Comparison of ENCODE assay signal across 22 cellular contexts in the genomic region with DNA sequence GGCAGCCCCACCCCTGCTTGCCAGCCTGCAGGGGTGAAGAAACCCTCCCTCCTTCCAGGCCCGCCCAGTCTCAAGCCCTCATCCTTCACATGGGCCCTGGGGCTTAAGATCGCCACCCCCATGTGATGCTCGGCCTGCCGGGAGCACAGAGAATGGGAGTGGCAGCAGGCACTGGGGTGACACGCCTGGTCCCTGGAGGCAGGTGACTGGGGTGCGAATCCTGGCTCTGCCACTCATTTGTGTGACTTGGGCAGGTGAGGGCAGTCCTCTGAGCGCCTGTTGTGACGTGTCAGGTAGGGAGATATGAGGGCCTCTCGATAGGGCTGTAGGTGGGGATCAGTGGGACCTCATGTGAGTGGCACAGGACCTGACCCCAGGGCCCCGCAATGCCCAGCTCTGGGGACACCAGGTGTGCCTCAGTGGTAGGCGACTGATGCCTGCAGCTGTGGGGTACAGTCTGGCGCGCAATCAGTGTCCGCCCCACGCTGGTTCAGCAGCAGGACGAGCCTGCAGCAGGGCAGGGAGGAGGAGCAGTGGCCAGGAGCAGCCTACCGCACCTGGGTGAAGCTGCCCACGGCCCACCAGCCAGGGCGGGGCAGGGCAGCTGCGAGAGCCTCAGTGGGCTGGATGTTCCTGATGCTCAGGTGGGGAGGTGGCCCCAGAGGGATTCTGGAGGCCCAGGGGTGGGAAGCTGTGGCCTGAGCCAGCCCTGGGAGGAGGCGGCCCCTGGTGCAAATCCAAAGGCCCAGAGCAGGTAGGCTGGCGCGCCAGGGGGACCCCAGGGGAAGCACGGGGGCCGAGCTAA. TPM values are rescaled to one million over a fixed set of nuclear protein-coding genes. Genes with fewer than 3 reads are reported as not detected.
DNase-seq lines count a peak whose midpoint lies in the region; ATAC-seq, FAIRE-seq and TF ChIP-seq lines count a peak whose summit lies in the region.
"Had no signal": no experiment of that assay in that cellular context is flagged by ENCODE, and none has a peak within 500 bp of the region (broad histone marks: within the 10 kb centered on the region; RNA-seq: fewer than 3 reads in every experiment).

No MANE protein-coding gene starts in this region.

- H2BK120ac ChIP-seq in neuronal stem cell (ENCODE audit: low read depth, low read length) = no peak overlapping the region

- peak overlapping the region; percentile 84 for H2BK12ac ChIP-seq in neuronal stem cell (ENCODE audit: low read length)

- no peak overlapping the region for H4K91ac ChIP-seq in neuronal stem cell (ENCODE audit: low read depth, low read length, poor library complexity)

- peak overlapping the region; percentile 63 for H2AK5ac ChIP-seq in neuronal stem cell (ENCODE audit: low read depth, low read length)

- H2AFZ ChIP-seq in neuronal stem cell (ENCODE audit: low read length) = no peak overlapping the region

- H3K27ac ChIP-seq in heart left ventricle = no peak overlapping the region
- no peak overlapping the region for H3K27ac ChIP-seq in adrenal gland
- H3K27ac ChIP-seq in neuronal stem cell (replicated peaks; ENCODE audit: low read length) = no peak overlapping the region
- H3K27ac ChIP-seq: right atrium auricular region, vagina had no signal

- H3K36me3 ChIP-seq in heart left ventricle = no peaks in the 10 kb centered on the region
- H3K36me3 ChIP-seq in adrenal gland (replicated peaks in 1 of 2) = no peaks in the 10 kb centered on the region
- peaks cover 0 to 2% of the 10 kb centered on the region in 2 donors for H3K36me3 ChIP-seq in neuronal stem cell (replicated peaks in 1 of 2; ENCODE audit: control insufficient read depth in 2 of 2, insufficient read depth in 2 of 2, low read length in 2 of 2)
- H3K36me3 ChIP-seq: MG63, right atrium auricular region, vagina had no signal

- ATAC-seq in left ventricle myocardium superior (no peak), heart left ventricle (no peak), GM21825 (IDR thresholded peaks at IDR 0.05; ENCODE audit: unreplicated experiment) (no peak)
- ATAC-seq: activated CD4-positive, alpha-beta T cell treated with anti-CD3 and anti-CD28 coated beads for 36 hours; K562; T-cell had no signal

- peak overlapping the region; percentile 89 for H3K23ac ChIP-seq in neuronal stem cell (ENCODE audit: low read depth, low read length, poor library complexity)

- TF ChIP-seq POLR2A in heart left ventricle (IDR thresholded peaks at IDR 0.05) (no peak), adrenal gland (IDR thresholded peaks at IDR 0.05) (no peak)

- H2BK15ac ChIP-seq in neuronal stem cell (ENCODE audit: low read length) = no peak overlapping the region

- H3K14ac ChIP-seq in neuronal stem cell (ENCODE audit: low read length) = peak overlapping the region; percentile 38

- peak overlapping the region; percentile 75 for H2BK5ac ChIP-seq in neuronal stem cell (ENCODE audit: low read length)

- no peak overlapping the region for H3K4me3 ChIP-seq in heart left ventricle
- no peak overlapping the region for H3K4me3 ChIP-seq in adrenal gland
- no peak overlapping the region for H3K4me3 ChIP-seq in neuronal stem cell (ENCODE audit: low read length in 2 of 2)
- H3K4me3 ChIP-seq: K562, MG63, right atrium auricular region, vagina had no signal

- no peak for TF ChIP-seq CTCF in heart left ventricle (IDR thresholded peaks at IDR 0.05)
- no peak for TF ChIP-seq CTCF in adrenal gland (IDR thresholded peaks at IDR 0.05)

- peak overlapping the region; percentile 82 for H4K8ac ChIP-seq in neuronal stem cell (ENCODE audit: low read depth, low read length)

- H3K9me3 ChIP-seq in heart left ventricle (no peaks in the 10 kb centered on the region), adrenal gland (replicated peaks in 1 of 3) (no peaks in the 10 kb centered on the region), neuronal stem cell (replicated peaks in 1 of 2; ENCODE audit: control insufficient read depth in 2 of 2, insufficient read depth in 1 of 2, low read depth in 1 of 2, low read length in 2 of 2) (no peaks in the 10 kb centered on the region)
- H3K9me3 ChIP-seq: MG63, right atrium auricular region, vagina had no signal

- intact Hi-C loops in left ventricle myocardium superior (cut with micrococcal nuclease) = no loop called here
- intact Hi-C loops in heart left ventricle (cut with DNase I) = loop anchor here in 1 of 10 donors (10.0 kb wide), 1 partner anchor 212 kb away; no protein-coding TSS in a partner anchor
- intact Hi-C loops in adrenal gland (cut with DNase I) = no loop called here

- H3K9ac ChIP-seq in neuronal stem cell (ENCODE audit: low read depth, low read length, poor library complexity) = peak overlapping the region; percentile 77

- H3K79me1 ChIP-seq in neuronal stem cell (ENCODE audit: low read depth, low read length) = peaks cover 6% of the 10 kb centered on the region

- FAIRE-seq in urothelium cell line (lab: Jason Lieb, UNC) = peak; percentile 32
- FAIRE-seq: bronchial epithelial cell, endometrium, H54, K562, TTC549 had no signal

- peak; percentile 18 for DNase-seq in left ventricle myocardium superior
- no peak for DNase-seq in heart left ventricle
- peak in 4 of 7 donors; percentile 12 to 38 (median 14) for DNase-seq in adrenal gland
- no peak for DNase-seq in neuronal stem cell (ENCODE audit: low spot score)
- DNase-seq in urothelium cell line (ENCODE audit: low spot score) = no peak
- no peak for DNase-seq in DMS114 treated with DMSO at 0.1 percent for 48 hours (lab: John Stamatoyannopoulos, UW; ENCODE audit: unreplicated experiment)
- DNase-seq in Ammon's horn (ENCODE audit: low spot score) = no peak
- DNase-seq: activated CD4-positive, alpha-beta T cell treated with anti-CD3 and anti-CD28 coated beads for 36 hours; MG63; naive B cell; NCI-H2227 treated with DMSO at 0.1 percent for 48 hours; NCI-H82; SHP77 treated with DMSO at 0.1 percent for 48 hours had no signal

- H3K27me3 ChIP-seq in heart left ventricle = peaks cover 0 to 34% (median 15%) of the 10 kb centered on the region in 9 donors
- H3K27me3 ChIP-seq in adrenal gland = no peaks in the 10 kb centered on the region
- peaks cover 0 to 18% (median 7%) of the 10 kb centered on the region in 3 experiments for H3K27me3 ChIP-seq in neuronal stem cell (ENCODE audit: control insufficient read depth in 3 of 3, insufficient read depth in 3 of 3, low read depth in 1 of 3, low read length in 3 of 3)
- H3K27me3 ChIP-seq: MG63, right atrium auricular region, vagina had no signal

- 85 to 91% (median 89%) methylated on average over 5 to 25 of the region's 25 CpGs for WGBS in heart left ventricle, 4 donors
- WGBS in adrenal gland, 4 donors = 93 to 100% (median 96%) methylated on average over 2 to 25 of the region's 25 CpGs
- WGBS in neuronal stem cell (ENCODE audit: extremely low coverage in 2 of 2, insufficient read length in 2 of 2, insufficient replicate concordance in 1 of 2), 2 donors = no CpG with 5 or more reads among the region's 25 CpGs

- no peak overlapping the region for H3K4ac ChIP-seq in neuronal stem cell (ENCODE audit: low read length)

- peaks cover 0 to 9% (median 0%) of the 10 kb centered on the region in 12 donors for H3K4me1 ChIP-seq in heart left ventricle
- H3K4me1 ChIP-seq in adrenal gland (replicated peaks in 1 of 2) = peaks cover under 1% of the 10 kb centered on the region in 2 donors
- peaks cover 8 to 14% of the 10 kb centered on the region in 2 donors for H3K4me1 ChIP-seq in neuronal stem cell (ENCODE audit: control insufficient read depth in 2 of 2, insufficient read depth in 1 of 2, low read depth in 1 of 2, low read length in 2 of 2)

- peak overlapping the region; percentile 17 for H3K18ac ChIP-seq in neuronal stem cell (ENCODE audit: low read length)

- H3K4me2 ChIP-seq in neuronal stem cell (ENCODE audit: insufficient read depth, low read length, poor library complexity, severe bottlenecking) = no peak overlapping the region

RNA-seq across cellular contexts. Expression of gene SH2D5, which starts 6.2 kb away (rescaled TPM):
- total RNA-seq in left ventricle myocardium superior (not detected), heart left ventricle (under 1 TPM in 2 of 9 donors, not detected in 7; 0.30 to 0.67 TPM), adrenal gland (1 to 10 TPM in 1 of 8 donors, under 1 TPM in 4, not detected in 3; 0.19 to 1.9 (median 0.54) TPM)
- polyA plus RNA-seq in heart left ventricle (10 to 100 TPM in 1 of 2 donors, not detected in 1; 12.4 TPM), adrenal gland (under 1 TPM; 0.07 to 0.64 (median 0.17) TPM)
- polyA plus RNA-seq in neuronal stem cell (2013, experiment 1 of 2) = 5.5 TPM
- polyA plus RNA-seq in neuronal stem cell (2013, experiment 2 of 2) = 5.3 TPM
- total RNA-seq: vagina had no signal

RNA-seq across cellular contexts. Expression of gene KIF17, which starts 8.5 kb away (rescaled TPM):
- 3.5 TPM for total RNA-seq in left ventricle myocardium superior
- 1 to 10 TPM; 1.6 to 9.3 (median 3.2) TPM for total RNA-seq in heart left ventricle
- polyA plus RNA-seq in heart left ventricle = 1 to 10 TPM; 3.4 to 7.2 TPM
- 10 to 100 TPM; 23.6 to 66.9 (median 45.1) TPM for total RNA-seq in adrenal gland
- polyA plus RNA-seq in adrenal gland = 10 to 100 TPM; 10.7 to 22.9 (median 16.6) TPM
- 5.8 TPM for polyA plus RNA-seq in neuronal stem cell (2013, experiment 1 of 2)
- 5.8 TPM for polyA plus RNA-seq in neuronal stem cell (2013, experiment 2 of 2)
- total RNA-seq: T-cell had no signal

Comparison
In these comparisons a context has a peak if more than half of its experiments do, and no peak if none do; other contexts are left out.
1. DNase-seq: peak in left ventricle myocardium superior (single experiment) and adrenal gland (4 of 7); none in heart left ventricle (0 of 5), neuronal stem cell (single experiment), urothelium cell line (single experiment), DMS114 treated with DMSO at 0.1 percent for 48 hours (single experiment) and Ammon's horn (single experiment).